12 cellular contexts compared by ENCODE assay signal in genomic region chr6:144162977-144163376, GRCh38. TPM values are rescaled to one million over a fixed set of nuclear protein-coding genes. Genes with fewer than 3 reads are reported as not detected.
DNase-seq lines count a peak whose midpoint lies in the region; ATAC-seq and TF ChIP-seq lines count a peak whose summit lies in the region.
"Had no signal": no experiment of that assay in that cellular context is flagged by ENCODE, and none has a peak within 500 bp of the region (broad histone marks: within the 10 kb centered on the region; RNA-seq: fewer than 3 reads in every experiment).

No MANE protein-coding gene starts in this region.

- H2BK20ac ChIP-seq in IMR-90 (ENCODE audit: low read depth, low read length) = no peak overlapping the region

- no peaks in the 10 kb centered on the region for H3K79me1 ChIP-seq in IMR-90 (ENCODE audit: low read depth in 1 of 2, low read length in 2 of 2)

- H3K18ac ChIP-seq in IMR-90 (ENCODE audit: low read depth, low read length) = no peak overlapping the region

- no peak overlapping the region for H4K8ac ChIP-seq in IMR-90 (ENCODE audit: low read depth in 2 of 2, low read length in 2 of 2)

- H3K9me1 ChIP-seq in IMR-90 (ENCODE audit: insufficient read depth, low read length) = no peaks in the 10 kb centered on the region

- ATAC-seq in GM18907 (IDR thresholded peaks at IDR 0.05; ENCODE audit: unreplicated experiment) (peak; percentile 73), HG02642 (IDR thresholded peaks at IDR 0.05; ENCODE audit: poor library complexity, unreplicated experiment) (peak; percentile 56), IMR-90 (ENCODE audit: low read depth) (no peak), lung (ENCODE audit: insufficient read depth, low FRiP score) (peak; percentile 9), GM23338 (no peak)

- H2AK9ac ChIP-seq in IMR-90 (replicated peaks; ENCODE audit: low read depth, low read length, poor library complexity) = no peak overlapping the region

- H3K4ac ChIP-seq in IMR-90 (ENCODE audit: low read depth, low read length) = no peak overlapping the region

- no peaks in the 10 kb centered on the region for H3K79me2 ChIP-seq in GM23338 (replicated peaks; ENCODE audit: insufficient read depth)

- no peak overlapping the region for H2BK15ac ChIP-seq in IMR-90 (ENCODE audit: low read depth, low read length)

- no peak overlapping the region for H3K9ac ChIP-seq in IMR-90 (ENCODE audit: low read depth, low read length)

- peaks cover 6% of the 10 kb centered on the region; the same call in 2 of the 3 replicates for H3K4me1 Mint-ChIP-seq in GM23338

- 0 out of 2 replicates have a peak, but pooled peaks cover 2% of the 10 kb centered on the region for H3K4me1 ChIP-seq in IMR-90 (ENCODE audit: control insufficient read depth, insufficient read depth, low read length)
- peaks cover 2 to 8% of the 10 kb centered on the region in 2 donors for H3K4me1 ChIP-seq in lung (ENCODE audit: control insufficient read depth in 2 of 2, insufficient read depth in 2 of 2, low read length in 2 of 2)
- peaks cover 3% of the 10 kb centered on the region for H3K4me1 ChIP-seq in GM23338 (ENCODE audit: insufficient read depth)

- no peaks in the 10 kb centered on the region for H3K9me3 Mint-ChIP-seq in GM23338
- H3K9me3 Mint-ChIP-seq: stimulated activated naive CD8-positive, alpha-beta T cell treated with anti-CD3 and anti-CD28 coated beads, Interleukin-15, Interleukin-2, amounts not matched to agents 100 ng/mL and 50 ng/mL, for 24 hours had no signal

- BruUV-seq in IMR-90 (replicated peaks; lab: Mats Ljungman, UMichigan) = no TSS peak

- H3K9me2 ChIP-seq in GM23338 (ENCODE audit: insufficient read depth) = peaks cover 4% of the 10 kb centered on the region; the same call in 1 of the 2 replicates

- H3K36me3 ChIP-seq in IMR-90 (ENCODE audit: control insufficient read depth, insufficient read depth, low read length) (no peaks in the 10 kb centered on the region), lung (ENCODE audit: control insufficient read depth in 2 of 2, insufficient read depth in 2 of 2, low read length in 2 of 2) (no peaks in the 10 kb centered on the region), GM23338 (ENCODE audit: insufficient read depth) (no peaks in the 10 kb centered on the region)

- H3K4me2 ChIP-seq in IMR-90 (ENCODE audit: low read depth, low read length) (no peak overlapping the region), GM23338 (no peak overlapping the region)

- CTCF ChIA-PET in IMR-90 (lab: Yijun Ruan, JAX) = no interaction called here

- H2AK5ac ChIP-seq in IMR-90 (ENCODE audit: low read depth, low read length) = no peak overlapping the region

- no peak overlapping the region for H4K91ac ChIP-seq in IMR-90 (ENCODE audit: insufficient read depth, low read depth, low read length)

- no peaks in the 10 kb centered on the region for H3K36me3 Mint-ChIP-seq in GM23338 (ENCODE audit: low read depth)

- H3K56ac ChIP-seq in IMR-90 (ENCODE audit: extremely low read depth, insufficient read depth, low read length) = no peak overlapping the region

- H3K27me3 ChIP-seq in IMR-90 (ENCODE audit: control insufficient read depth, insufficient read depth, low read length) (peaks cover 2% of the 10 kb centered on the region; the same call in 1 of the 2 replicates), lung (ENCODE audit: control insufficient read depth, insufficient read depth) (no peaks in the 10 kb centered on the region), GM23338 (ENCODE audit: insufficient read depth) (no peaks in the 10 kb centered on the region)

- no peaks in the 10 kb centered on the region for H3F3A ChIP-seq in GM23338 (replicated peaks; ENCODE audit: low read depth)

- no peak overlapping the region for H3K4me3 ChIP-seq in IMR-90 (ENCODE audit: insufficient read depth, low read depth, low read length)
- no peak overlapping the region for H3K4me3 ChIP-seq in lung
- H3K4me3 ChIP-seq in GM23338 = no peak overlapping the region

- dilution Hi-C loops in IMR-90 (cut with HindIII; ENCODE audit: low sequenced_read_pairs, unreplicated experiment) = no loop called here

- POLR2A ChIA-PET in IMR-90 (lab: Charles Lee; ENCODE audit: unreplicated experiment) = no interaction called here

- TF ChIP-seq CTCF in IMR-90 (conservative IDR thresholded peaks at IDR 0.05; ENCODE audit: low read depth, low read length) (no peak), lung (IDR thresholded peaks at IDR 0.05; ENCODE audit: control extremely low read depth, extremely low read depth) (no peak), GM23338 (conservative IDR thresholded peaks at IDR 0.05; ENCODE audit: low read depth in 2 of 2) (no peak)

- H3K9me3 ChIP-seq in IMR-90 (ENCODE audit: control insufficient read depth, insufficient read depth, low read length) (no peaks in the 10 kb centered on the region), lung (ENCODE audit: control insufficient read depth in 2 of 2, insufficient read depth in 1 of 2, low read length in 1 of 2) (no peaks in the 10 kb centered on the region)

- H3K14ac ChIP-seq in IMR-90 (replicated peaks; ENCODE audit: low read depth, low read length) = no peak overlapping the region

- no peak overlapping the region for H3K27ac Mint-ChIP-seq in GM23338
- H3K27ac Mint-ChIP-seq: activated naive CD8-positive, alpha-beta T cell; stimulated activated naive CD8-positive, alpha-beta T cell treated with anti-CD3 and anti-CD28 coated beads, Interleukin-15, Interleukin-2, amounts not matched to agents 100 ng/mL and 50 ng/mL, for 24 hours had no signal

- TF ChIP-seq RAD21 in IMR-90 (IDR thresholded peaks at IDR 0.05; ENCODE audit: low read length) = no peak

- H3K27me3 Mint-ChIP-seq in GM23338 (ENCODE audit: insufficient read depth, low read depth, poor library complexity) = no peaks in the 10 kb centered on the region
- H3K27me3 Mint-ChIP-seq: activated naive CD8-positive, alpha-beta T cell; stimulated activated naive CD8-positive, alpha-beta T cell treated with anti-CD3 and anti-CD28 coated beads, Interleukin-15, Interleukin-2, amounts not matched to agents 100 ng/mL and 50 ng/mL, for 24 hours had no signal

- DNase-seq in IMR-90 = no peak
- no peak for DNase-seq in lung (ENCODE audit: low spot score)
- DNase-seq in cardiac septum (ENCODE audit: low spot score) = no peak
- DNase-seq in GM23338 (ENCODE audit: low spot score) = no peak
- no peak for DNase-seq in ACHN
- no peak for DNase-seq in NCI-H146 treated with DMSO at 0.1 percent for 48 hours (lab: John Stamatoyannopoulos, UW; ENCODE audit: unreplicated experiment)
- DNase-seq: hypothalamus, NCI-H146 had no signal

- WGBS in IMR-90 (ENCODE audit: extremely low coverage in 2 of 2, insufficient read length in 1 of 2), 2 experiments = no CpG with 5 or more reads among the region's 7 CpGs
- 44 to 76% methylated on average over 7 of the region's 7 CpGs for whole genome bisulfite sequencing in lung, 2 donors

- no peak overlapping the region for H3K23ac ChIP-seq in IMR-90 (ENCODE audit: low read depth, low read length)

- H4K20me1 ChIP-seq in IMR-90 (ENCODE audit: insufficient read depth, low read length) (no peaks in the 10 kb centered on the region), GM23338 (replicated peaks; ENCODE audit: insufficient read depth) (no peaks in the 10 kb centered on the region)

- H3K27ac ChIP-seq in IMR-90 (ENCODE audit: insufficient read depth, low read length) (no peak overlapping the region), lung (ENCODE audit: low read depth in 1 of 2, low read length in 1 of 2) (no peak overlapping the region), GM23338 (ENCODE audit: low read depth) (no peak overlapping the region)

- H2AFZ ChIP-seq in IMR-90 (replicated peaks; ENCODE audit: low read length, poor library complexity) = no peak overlapping the region
- no peak overlapping the region for H2AFZ ChIP-seq in GM23338

- no peak overlapping the region for H2BK120ac ChIP-seq in IMR-90 (ENCODE audit: low read depth, low read length)

- H3K4me3 Mint-ChIP-seq in GM23338 = no peak overlapping the region
- H3K4me3 Mint-ChIP-seq: activated naive CD8-positive, alpha-beta T cell; stimulated activated naive CD8-positive, alpha-beta T cell treated with anti-CD3 and anti-CD28 coated beads, Interleukin-15, Interleukin-2, amounts not matched to agents 100 ng/mL and 50 ng/mL, for 24 hours had no signal

- intact Hi-C loops in IMR-90 (cut with micrococcal nuclease) = no loop called here
- intact Hi-C loops in cardiac septum (cut with DNase I) = no loop called here

- no peak overlapping the region for H2BK5ac ChIP-seq in IMR-90 (ENCODE audit: low read depth, low read length, poor library complexity, severe bottlenecking)

- TF ChIP-seq POLR2A in IMR-90 (IDR thresholded peaks at IDR 0.05; ENCODE audit: low read depth, low read length) = no peak

- in situ Hi-C loops in IMR-90 (cut with MboI; ENCODE audit: low sequenced_read_pairs) = no loop called here
- in situ Hi-C loops in ACHN (cut with HindIII; ENCODE audit: low pct_ligation_motif_present, low pct_unique_long_range_greater_than_20kb, low sequenced_read_pairs) = no loop called here

- no peak overlapping the region for H4K5ac ChIP-seq in IMR-90 (ENCODE audit: low read depth, low read length)

TF ChIP-seq in IMR-90, 13 proteins besides CTCF, POLR2A, EP300 and RAD21:
- TF ChIP-seq CEBPB (IDR thresholded peaks at IDR 0.05; ENCODE audit: low read depth, low read length) (0 out of 2 replicates have a peak, but pooled peaks have one; percentile 21), MAZ (IDR thresholded peaks at IDR 0.05; ENCODE audit: borderline replicate concordance, low read depth, low read length) (no peak)

TF ChIP-seq in GM23338, 12 proteins besides CTCF, POLR2A, EP300 and RAD21 (continues in another document):
- TF ChIP-seq ETS1 (IDR thresholded peaks at IDR 0.05) (no peak), EZH2 (IDR thresholded peaks at IDR 0.05; ENCODE audit: low read depth, unreplicated experiment) (no peak), NANOG (IDR thresholded peaks at IDR 0.05; ENCODE audit: borderline replicate concordance) (no peak), ZNF331 (CRISPR knock-in tag; IDR thresholded peaks at IDR 0.05; ENCODE audit: low read depth) (no peak), CREB1 (CRISPR knock-in tag; IDR thresholded peaks at IDR 0.05; ENCODE audit: low read depth) (no peak)

RNA-seq across cellular contexts. Expression of gene STX11, which starts 12.7 kb away (rescaled TPM):
- total RNA-seq in IMR-90 (2012; rRNA removed) (0.54 and 0.56 TPM in 2 replicates), lung (10 to 100 TPM; 10.6 to 45.4 TPM), cardiac septum (8.8 TPM)
- polyA plus RNA-seq in IMR-90 (2012; rRNA removed) (0.68 and 0.83 TPM in 2 replicates), lung (10 to 100 TPM; 26.0 to 62.7 TPM), GM23338 (2016; fragmentation: Nextera tagmentation; extraction: Ambion mirVana) (0.37 and 0.52 TPM in 2 replicates)
- 0.64 and 1.2 TPM in 2 replicates for polyA plus RNA-seq in IMR-90 (2012; cell fraction: cytosol; rRNA removed)
- polyA plus RNA-seq in IMR-90 (2012; cell fraction: nucleus; rRNA removed; ENCODE audit: low replicate concordance) = 0.45 and 0.59 TPM in 2 replicates
- 0.08 and 0.35 TPM in 2 replicates for total RNA-seq in GM23338 (2014; rRNA removed; shearing (Covaris generic))

Comparison
In these comparisons a context has a peak if more than half of its experiments do, and no peak if none do; other contexts are left out.
1. ATAC-seq: peak in GM18907 (single experiment), HG02642 (single experiment) and lung (single experiment); none in IMR-90 (single experiment) and GM23338 (single experiment).